In the genomic region with DNA sequence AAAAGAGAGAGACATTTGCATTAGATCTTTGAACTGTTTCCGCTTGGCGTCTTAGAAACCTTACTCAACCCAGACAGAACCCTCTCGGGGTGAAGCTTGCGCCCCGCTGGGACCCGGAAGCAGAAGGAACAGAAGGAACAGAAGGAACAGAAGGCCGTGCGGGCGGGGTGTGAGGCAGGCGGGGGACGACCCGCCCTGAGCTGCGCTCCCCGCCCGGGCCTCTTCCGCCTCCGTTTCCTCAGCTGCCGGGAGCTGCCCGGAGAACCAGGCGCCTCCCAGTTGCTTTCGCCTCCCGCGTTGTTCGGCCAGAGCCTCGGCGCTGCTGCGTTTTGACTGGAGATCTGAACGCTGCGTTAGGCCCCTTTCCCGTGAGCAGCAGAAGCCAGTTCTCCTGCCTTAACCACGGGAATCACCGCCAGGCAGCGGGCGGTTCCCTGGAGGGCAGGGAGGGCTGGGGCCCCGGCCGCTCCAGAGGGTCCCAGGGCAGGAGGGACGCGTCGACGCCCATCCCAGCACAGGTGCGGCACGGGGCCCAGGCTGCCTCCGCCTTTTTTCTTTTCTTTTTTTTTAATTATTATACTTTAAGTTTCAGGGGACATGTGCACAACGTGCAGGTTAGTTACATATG, we compare ENCODE assay signal across 10 cellular contexts. TPM values are rescaled to one million over a fixed set of nuclear protein-coding genes. Genes with fewer than 3 reads are reported as not detected.
DNase-seq lines count a peak whose midpoint lies in the region; ATAC-seq, FAIRE-seq and TF ChIP-seq lines count a peak whose summit lies in the region.
"Had no signal": no experiment of that assay in that cellular context is flagged by ENCODE, and none has a peak within 500 bp of the region (broad histone marks: within the 10 kb centered on the region; RNA-seq: fewer than 3 reads in every experiment).

No MANE protein-coding gene starts in this region.

- no peak overlapping the region for H2AFZ ChIP-seq in SU-DHL-6 (ENCODE audit: low read depth, low read length, severe bottlenecking)
- H2AFZ ChIP-seq in endothelial cell of umbilical vein (ENCODE audit: low read depth, low read length), result peak overlapping the region; percentile 68

- H3K9ac ChIP-seq in SU-DHL-6 (ENCODE audit: low read length) (no peak overlapping the region), endothelial cell of umbilical vein (replicated peaks; ENCODE audit: extremely low read depth, insufficient read depth, low read length) (no peak overlapping the region)

- 0 out of 2 replicates have a peak, but pooled peaks cover 3% of the 10 kb centered on the region for H3K9me3 ChIP-seq in SU-DHL-6 (ENCODE audit: insufficient read depth, low read length)
- no peaks in the 10 kb centered on the region for H3K9me3 ChIP-seq in endothelial cell of umbilical vein (replicated peaks; ENCODE audit: control insufficient read depth, insufficient read depth, low read length)
- H3K9me3 ChIP-seq in thymus (ENCODE audit: control insufficient read depth), result peaks cover 2% of the 10 kb centered on the region

- dilution Hi-C loops in endothelial cell of umbilical vein (cut with MboI; ENCODE audit: extremely low pct_ligation_motif_present, low sequenced_read_pairs), result no loop called here

- H3K9me2 ChIP-seq in SU-DHL-6 (replicated peaks; ENCODE audit: insufficient read depth, low read length), result no peaks in the 10 kb centered on the region

- H3K9me1 ChIP-seq in endothelial cell of umbilical vein (replicated peaks; ENCODE audit: control insufficient read depth, extremely low read depth, insufficient read depth, low read length), result no peaks in the 10 kb centered on the region

- H3K79me2 ChIP-seq in SU-DHL-6 (ENCODE audit: insufficient read depth, low read length), result no peaks in the 10 kb centered on the region
- no peaks in the 10 kb centered on the region for H3K79me2 ChIP-seq in endothelial cell of umbilical vein (ENCODE audit: control insufficient read depth, insufficient read depth, low read length)

- BruUV-seq in endothelial cell of umbilical vein (replicated peaks; lab: Mats Ljungman, UMichigan), result no TSS peak

- CTCF ChIA-PET in endothelial cell of umbilical vein (lab: Charles Lee), result no interaction called here

- TF ChIP-seq CTCF in SU-DHL-6 (IDR thresholded peaks at IDR 0.05; ENCODE audit: insufficient read depth, low read length, poor library complexity, severe bottlenecking), result no peak
- TF ChIP-seq CTCF in endothelial cell of umbilical vein (IDR thresholded peaks at IDR 0.05; ENCODE audit: extremely low read depth in 1 of 2, insufficient read depth in 1 of 2, low read depth in 1 of 2, low read length in 2 of 2), result no peak

- no peaks in the 10 kb centered on the region for H3F3A ChIP-seq in SU-DHL-6 (ENCODE audit: insufficient read depth)

- no peaks in the 10 kb centered on the region for H3K36me3 ChIP-seq in SU-DHL-6 (ENCODE audit: low read length)
- H3K36me3 ChIP-seq in endothelial cell of umbilical vein (ENCODE audit: control insufficient read depth in 2 of 2, extremely low read depth in 1 of 2, insufficient read depth in 2 of 2, low read length in 2 of 2), result no peaks in the 10 kb centered on the region
- H3K36me3 ChIP-seq in thymus (ENCODE audit: control insufficient read depth, insufficient read depth), result no peaks in the 10 kb centered on the region
- H3K36me3 ChIP-seq: tibial nerve had no signal

- no peak for TF ChIP-seq POLR2A in endothelial cell of umbilical vein (IDR thresholded peaks at IDR 0.05; ENCODE audit: low read depth, low read length)

- no peak for ATAC-seq in HG02885 (IDR thresholded peaks at IDR 0.05; ENCODE audit: poor library complexity, unreplicated experiment)
- ATAC-seq in GM18870 (IDR thresholded peaks at IDR 0.05; ENCODE audit: unreplicated experiment), result no peak

- peak; percentile 44 for FAIRE-seq in endothelial cell of umbilical vein (lab: Jason Lieb, UNC)

- H3K27me3 ChIP-seq in SU-DHL-6 (ENCODE audit: low read length) (peaks cover 3% of the 10 kb centered on the region; the same call in 1 of the 2 replicates), endothelial cell of umbilical vein (ENCODE audit: control insufficient read depth in 2 of 2, insufficient read depth in 2 of 2, low read length in 2 of 2) (no peaks in the 10 kb centered on the region), thymus (ENCODE audit: control insufficient read depth, insufficient read depth) (no peaks in the 10 kb centered on the region)
- H3K27me3 ChIP-seq: tibial nerve had no signal

- H3K4me1 ChIP-seq in endothelial cell of umbilical vein (ENCODE audit: control insufficient read depth, extremely low read depth, insufficient read depth, low read length) (peaks cover 5% of the 10 kb centered on the region), thymus (ENCODE audit: control insufficient read depth, insufficient read depth, low read length) (no peaks in the 10 kb centered on the region)

- no peaks in the 10 kb centered on the region for H4K20me1 ChIP-seq in SU-DHL-6 (ENCODE audit: low read depth, low read length)
- H4K20me1 ChIP-seq in endothelial cell of umbilical vein (replicated peaks; ENCODE audit: control insufficient read depth, extremely low read depth, insufficient read depth, low read length), result no peaks in the 10 kb centered on the region

- 54% methylated on average over 44 of the region's 44 CpGs for WGBS in thymus

- POLR2A ChIA-PET in endothelial cell of umbilical vein (lab: Charles Lee), result no interaction called here

- peak overlapping the region; percentile 39 for H3K4me2 ChIP-seq in SU-DHL-6 (ENCODE audit: low read depth, low read length, poor library complexity, severe bottlenecking)
- H3K4me2 ChIP-seq in endothelial cell of umbilical vein (ENCODE audit: insufficient read depth, low read length), result no peak overlapping the region

- intact Hi-C loops in endothelial cell of umbilical vein (cut with micrococcal nuclease), result no loop called here

- no peak overlapping the region for H3K27ac ChIP-seq in SU-DHL-6 (ENCODE audit: low read depth, low read length)
- no peak overlapping the region for H3K27ac ChIP-seq in endothelial cell of umbilical vein (ENCODE audit: insufficient read depth, low read depth, low read length)
- H3K27ac ChIP-seq in thymus (ENCODE audit: low read depth), result peak overlapping the region; percentile 70
- H3K27ac ChIP-seq: tibial nerve had no signal

- DNase-seq in activated gamma-delta T cell treated with Interleukin-2 at 50 U/mL for 16 hours (peak; percentile 36), activated gamma-delta T cell (lab: John Stamatoyannopoulos, UW) (no peak), endothelial cell of umbilical vein (ENCODE audit: low read depth, low spot score) (no peak), occipital lobe (lab: John Stamatoyannopoulos, UW) (no peak)
- DNase-seq: DMS79 had no signal

- no peak overlapping the region for H3K4me3 ChIP-seq in SU-DHL-6 (ENCODE audit: insufficient read depth, low read length, poor library complexity, severe bottlenecking)
- no peak overlapping the region for H3K4me3 ChIP-seq in endothelial cell of umbilical vein (replicated peaks in 1 of 3; ENCODE audit: insufficient read depth in 1 of 3, low read depth in 1 of 3, low read length in 3 of 3)
- peak overlapping the region; percentile 42 for H3K4me3 ChIP-seq in thymus (ENCODE audit: low read length)
- H3K4me3 ChIP-seq: tibial nerve had no signal

TF ChIP-seq in endothelial cell of umbilical vein, 7 proteins besides CTCF, POLR2A, EP300 and RAD21:
- TF ChIP-seq MYC (IDR thresholded peaks at IDR 0.05; ENCODE audit: low read depth, low read length) (no peak), POLR2AphosphoS5 (IDR thresholded peaks at IDR 0.05; ENCODE audit: insufficient read depth, low read depth, low read length) (peak; percentile 36), JUN (IDR thresholded peaks at IDR 0.05; ENCODE audit: borderline replicate concordance, insufficient read depth, insufficient read length, low read depth) (no peak), GATA2 (IDR thresholded peaks at IDR 0.05; ENCODE audit: insufficient read depth, insufficient read length, low read depth, low read length) (no peak), FOS (IDR thresholded peaks at IDR 0.05; ENCODE audit: borderline replicate concordance, insufficient read depth, low read length) (no peak), EZH2 (IDR thresholded peaks at IDR 0.05; ENCODE audit: borderline replicate concordance, low read depth, low read length, severe bottlenecking) (no peak)
- TF ChIP-seq, protein P1, sequence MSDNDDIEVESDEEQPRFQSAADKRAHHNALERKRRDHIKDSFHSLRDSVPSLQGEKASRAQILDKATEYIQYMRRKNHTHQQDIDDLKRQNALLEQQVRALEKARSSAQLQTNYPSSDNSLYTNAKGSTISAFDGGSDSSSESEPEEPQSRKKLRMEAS (IDR thresholded peaks at IDR 0.05; ENCODE audit: insufficient read depth, insufficient read length), result no peak

RNA-seq across cellular contexts. Expression of a gene that starts 19.3 kb away (rescaled TPM):
- total RNA-seq in endothelial cell of umbilical vein (10.7 and 10.8 TPM in 2 replicates), occipital lobe (25.9 TPM)
- polyA plus RNA-seq in endothelial cell of umbilical vein (2.7 and 3.6 TPM in 2 replicates), thymus (4.2 TPM)
- polyA plus RNA-seq in endothelial cell of umbilical vein (2011; cell fraction: cytosol; rRNA removed), result 1.1 and 2.1 TPM in 2 replicates
- polyA plus RNA-seq in endothelial cell of umbilical vein (2011; cell fraction: nucleus; rRNA removed), result 2.2 and 3.3 TPM in 2 replicates
- polyA plus RNA-seq in endothelial cell of umbilical vein (2012), result 10.9 and 14.5 TPM in 2 replicates
- polyA minus RNA-seq in endothelial cell of umbilical vein, result 3.3 and 4.1 TPM in 2 replicates
- polyA minus RNA-seq in endothelial cell of umbilical vein (2011; cell fraction: cytosol; rRNA and poly(A)+ RNA removed), result not detected
- polyA minus RNA-seq in endothelial cell of umbilical vein (2011; cell fraction: nucleus; rRNA and poly(A)+ RNA removed), result 0.48 and 1.5 TPM in 2 replicates
